In the genomic region with DNA sequence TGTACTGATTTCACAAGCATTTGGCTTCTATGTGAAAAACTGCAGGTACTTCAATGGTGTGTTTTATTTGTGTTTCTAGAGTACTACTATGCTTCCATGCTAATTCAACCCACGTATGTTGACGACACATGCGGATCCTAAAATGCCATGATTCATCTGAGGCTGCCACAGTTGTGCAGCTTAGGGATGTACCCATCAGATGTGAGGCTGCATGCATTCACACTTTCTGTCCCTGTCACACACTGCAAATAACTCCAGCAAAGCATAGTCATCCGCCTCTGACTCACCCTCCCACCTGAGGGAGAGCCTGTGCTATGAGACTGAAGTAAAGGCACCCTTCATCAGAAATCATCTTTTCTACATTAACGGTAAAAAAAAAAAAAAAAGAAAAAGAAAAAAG, we compare ENCODE assay signal across 8 cellular contexts. TPM values are rescaled to one million over a fixed set of nuclear protein-coding genes. Genes with fewer than 3 reads are reported as not detected.
DNase-seq lines count a peak whose midpoint lies in the region; ATAC-seq, FAIRE-seq and TF ChIP-seq lines count a peak whose summit lies in the region.

No MANE protein-coding gene starts in this region.

- POLR2A ChIA-PET in HepG2 (lab: Yijun Ruan, JAX): interaction anchor here (0.8 to 4.4 kb wide), 3 partner anchors 10 to 36 kb away, joined by 3 to 25 read pairs (median 3); a partner anchor contains a TSS

- TF ChIP-seq CTCF in HepG2 (CRISPR knock-in tag; IDR thresholded peaks at IDR 0.05) (no peak), left ventricle myocardium inferior (IDR thresholded peaks at IDR 0.05; ENCODE audit: borderline replicate concordance) (no peak)

- H3K9me3 Mint-ChIP-seq in stimulated activated naive CD8-positive, alpha-beta T cell treated with anti-CD3 and anti-CD28 coated beads, Interleukin-15, amount 100 ng/mL, for 72 hours: no peaks in the 10 kb centered on the region

- H3K4me1 Mint-ChIP-seq in stimulated activated naive CD8-positive, alpha-beta T cell treated with anti-CD3 and anti-CD28 coated beads, Interleukin-15, amount 100 ng/mL, for 72 hours: peaks cover 60% of the 10 kb centered on the region

- H3K4me3 Mint-ChIP-seq in stimulated activated naive CD8-positive, alpha-beta T cell treated with anti-CD3 and anti-CD28 coated beads, Interleukin-15, amount 100 ng/mL, for 72 hours: no peak overlapping the region

- no peak overlapping the region for H3K27ac Mint-ChIP-seq in stimulated activated naive CD8-positive, alpha-beta T cell treated with anti-CD3 and anti-CD28 coated beads, Interleukin-15, amount 100 ng/mL, for 72 hours

- H4K20me1 ChIP-seq in HepG2 (ENCODE audit: insufficient read depth, low read length): no peaks in the 10 kb centered on the region

- H3K4me3 ChIP-seq in HepG2 (replicated peaks in 1 of 3; ENCODE audit: insufficient read depth in 1 of 3, low read depth in 2 of 3, low read length in 3 of 3) (no peak overlapping the region), left ventricle myocardium inferior (no peak overlapping the region)

- no peak overlapping the region for H3K27ac ChIP-seq in HepG2 (ENCODE audit: extremely low read length, insufficient read depth, low read length)
- H3K27ac ChIP-seq in left ventricle myocardium inferior (replicated peaks): no peak overlapping the region

- intact Hi-C loops in HepG2 (cut with micrococcal nuclease; ENCODE audit: unreplicated experiment) (no loop called here), left ventricle myocardium inferior (cut with micrococcal nuclease) (no loop called here), Right ventricle myocardium inferior (cut with DNase I) (no loop called here)

- in situ Hi-C loops in HepG2 (cut with HindIII; ENCODE audit: extremely low pct_ligation_motif_present, low pct_unique_long_range_greater_than_20kb): no loop called here

- no peak overlapping the region for H2AFZ ChIP-seq in HepG2 (ENCODE audit: low read length)

- H3K79me2 ChIP-seq in HepG2 (ENCODE audit: insufficient read depth, low read length): no peaks in the 10 kb centered on the region

- no peak for TF ChIP-seq POLR2A in HepG2 (IDR thresholded peaks at IDR 0.05; ENCODE audit: insufficient read depth in 1 of 2, low read depth in 2 of 2, low read length in 2 of 2)

- DNase-seq in activated gamma-delta T cell treated with Interleukin-2 at 50 U/mL for 16 hours (peak; percentile 19), activated gamma-delta T cell (lab: John Stamatoyannopoulos, UW) (no peak), HepG2 (ENCODE audit: low spot score) (peak; percentile 51), left ventricle myocardium inferior (no peak), NCI-H2171 treated with DMSO at 0.1 percent for 48 hours (lab: John Stamatoyannopoulos, UW) (no peak), Right ventricle myocardium inferior (ENCODE audit: missing footprints) (no peak)
- peak; percentile 57 for DNase-seq in activated CD8-positive, alpha-beta memory T cell treated with anti-CD3 and anti-CD28 coated beads, Interleukin-2, amount 50 U/mL, for 24 hours (ENCODE audit: extremely low read depth)
- DNase-seq in stimulated activated naive CD8-positive, alpha-beta T cell treated with anti-CD3 and anti-CD28 coated beads, Interleukin-15, amount 100 ng/mL, for 72 hours: peak; percentile 49 to 74

- no peak for FAIRE-seq in HepG2 (lab: Jason Lieb, UNC)

- H3K27me3 ChIP-seq in HepG2 (ENCODE audit: control insufficient read depth in 1 of 2, insufficient read depth in 2 of 2, low read length in 2 of 2): no peaks in the 10 kb centered on the region
- H3K27me3 ChIP-seq in left ventricle myocardium inferior (ENCODE audit: low read depth): no peaks in the 10 kb centered on the region

- CTCF ChIA-PET in HepG2 (lab: Yijun Ruan, JAX; ENCODE audit: low intra/inter-chr PET ratio, low total read pairs): no interaction called here

- TF ChIP-seq EP300 in HepG2 (IDR thresholded peaks at IDR 0.05; ENCODE audit: low read depth in 2 of 2, low read length in 2 of 2) (no peak), HepG2 (CRISPR knock-in tag; IDR thresholded peaks at IDR 0.05; ENCODE audit: borderline replicate concordance) (no peak)

- ATAC-seq in HepG2 (peak; percentile 54; the same call in 1 of the 3 replicates), Right ventricle myocardium inferior (no peak)
- peak; percentile 100 for ATAC-seq in stimulated activated naive CD8-positive, alpha-beta T cell treated with anti-CD3 and anti-CD28 coated beads, Interleukin-15, amount 100 ng/mL, for 72 hours

- H3K9me3 ChIP-seq in HepG2 (ENCODE audit: low read length) (no peaks in the 10 kb centered on the region), left ventricle myocardium inferior (replicated peaks) (no peaks in the 10 kb centered on the region)

- H3K4me2 ChIP-seq in HepG2 (ENCODE audit: low read depth, low read length): no peak overlapping the region

- no peak overlapping the region for H3K9ac ChIP-seq in HepG2 (ENCODE audit: insufficient read depth, low read depth, low read length)

- no TSS peak for BruUV-seq in HepG2 (replicated peaks; lab: Mats Ljungman, UMichigan)

- no peak for TF ChIP-seq RAD21 in HepG2 (CRISPR knock-in tag; IDR thresholded peaks at IDR 0.05)

- WGBS in HepG2 (ENCODE audit: low lambda C conversion rate): 87% methylated on average over 5 of the region's 5 CpGs

- H3K36me3 ChIP-seq in HepG2 (replicated peaks in 1 of 2; ENCODE audit: control insufficient read depth in 1 of 2, insufficient read depth in 2 of 2, low read length in 2 of 2): no peaks in the 10 kb centered on the region; a peak in 1 of 5 replicates
- no peaks in the 10 kb centered on the region for H3K36me3 ChIP-seq in left ventricle myocardium inferior

- peaks cover 22% of the 10 kb centered on the region for H3K4me1 ChIP-seq in HepG2 (ENCODE audit: insufficient read depth, low read length)
- H3K4me1 ChIP-seq in left ventricle myocardium inferior: no peaks in the 10 kb centered on the region

- H3K27me3 Mint-ChIP-seq in stimulated activated naive CD8-positive, alpha-beta T cell treated with anti-CD3 and anti-CD28 coated beads, Interleukin-15, amount 100 ng/mL, for 72 hours: no peaks in the 10 kb centered on the region

TF ChIP-seq in HepG2, 621 proteins besides CTCF, POLR2A, EP300 and RAD21:
- TF ChIP-seq BHLHE40 (IDR thresholded peaks at IDR 0.05; ENCODE audit: low read length) (0 out of 2 replicates have a peak, but pooled peaks have one; percentile 32), FOSL2 (CRISPR knock-in tag; IDR thresholded peaks at IDR 0.05) (peak; percentile 74), KDM5B (CRISPR knock-in tag; IDR thresholded peaks at IDR 0.05; ENCODE audit: borderline replicate concordance) (no peak), HOXD1 (CRISPR knock-in tag; IDR thresholded peaks at IDR 0.05) (no peak)

RNA-seq across cellular contexts. Expression of a gene that starts 22.1 kb away (rescaled TPM):
- total RNA-seq in HepG2 (2016; rRNA removed; fragmentation: Illumina TruSeq; extraction: Trizol) (6.7 and 11.8 TPM in 2 replicates), left ventricle myocardium inferior (14.5 TPM), Right ventricle myocardium inferior (13.6 TPM)
- total RNA-seq in HepG2 (2016; cell fraction: cytosol; rRNA removed; fragmentation: Illumina TruSeq; extraction: Trizol; ENCODE audit: low read depth): 1.4 and 1.5 TPM in 2 replicates
- total RNA-seq in HepG2 (2016; cell fraction: insoluble cytoplasmic fraction; rRNA removed; fragmentation: Illumina TruSeq; extraction: Trizol): 6.7 and 10.6 TPM in 2 replicates
- total RNA-seq in HepG2 (2016; cell fraction: membrane; rRNA removed; fragmentation: Illumina TruSeq; extraction: Trizol): 7.8 and 8.3 TPM in 2 replicates
- total RNA-seq in HepG2 (2016; cell fraction: nucleus; rRNA removed; fragmentation: Illumina TruSeq; extraction: Trizol): 14.3 and 14.5 TPM in 2 replicates
- 22.6 and 23.5 TPM in 2 replicates for polyA plus RNA-seq in HepG2 (2011; rRNA removed)
- polyA plus RNA-seq in HepG2 (2011; cell fraction: cytosol; rRNA removed): 18.0 and 25.0 TPM in 2 replicates
- polyA plus RNA-seq in HepG2 (2011; cell fraction: nucleus; rRNA removed): 19.6 and 25.0 TPM in 2 replicates
- polyA plus RNA-seq in HepG2 (2012): 42.6 and 46.2 TPM in 2 replicates
- 1.8 and 2.6 TPM in 2 replicates for polyA plus RNA-seq in HepG2 (2016; cell fraction: cytosol; fragmentation: Illumina TruSeq; extraction: Trizol; ENCODE audit: low read depth)
- polyA plus RNA-seq in HepG2 (2016; cell fraction: insoluble cytoplasmic fraction; fragmentation: Illumina TruSeq; extraction: Trizol; ENCODE audit: low read depth): 15.8 and 17.6 TPM in 2 replicates
- 6.6 and 6.8 TPM in 2 replicates for polyA plus RNA-seq in HepG2 (2016; cell fraction: membrane; fragmentation: Illumina TruSeq; extraction: Trizol; ENCODE audit: low read depth)
- 25.6 and 26.8 TPM in 2 replicates for polyA plus RNA-seq in HepG2 (2016; cell fraction: nucleus; fragmentation: Illumina TruSeq; extraction: Trizol; ENCODE audit: insufficient read depth, low read depth)
- 7.6 and 39.9 TPM in 2 replicates for polyA minus RNA-seq in HepG2 (2011; rRNA and poly(A)+ RNA removed; ENCODE audit: low replicate concordance)
- 37.8 and 40.2 TPM in 2 replicates for polyA minus RNA-seq in HepG2 (2011; cell fraction: cytosol; rRNA and poly(A)+ RNA removed)
- polyA minus RNA-seq in HepG2 (2011; cell fraction: nucleus; rRNA and poly(A)+ RNA removed): 37.5 and 39.7 TPM in 2 replicates

Comparison
In these comparisons a context has a peak if more than half of its experiments do, and no peak if none do; other contexts are left out.
1. DNase-seq: peak in activated gamma-delta T cell treated with Interleukin-2 at 50 U/mL for 16 hours (single experiment), activated CD8-positive, alpha-beta memory T cell treated with anti-CD3 and anti-CD28 coated beads, Interleukin-2, amount 50 U/mL, for 24 hours (single experiment), HepG2 (single experiment) and stimulated activated naive CD8-positive, alpha-beta T cell treated with anti-CD3 and anti-CD28 coated beads, Interleukin-15, amount 100 ng/mL, for 72 hours (2 of 2); none in activated gamma-delta T cell (single experiment), left ventricle myocardium inferior (single experiment), NCI-H2171 treated with DMSO at 0.1 percent for 48 hours (single experiment) and Right ventricle myocardium inferior (single experiment).